In the genomic region with DNA sequence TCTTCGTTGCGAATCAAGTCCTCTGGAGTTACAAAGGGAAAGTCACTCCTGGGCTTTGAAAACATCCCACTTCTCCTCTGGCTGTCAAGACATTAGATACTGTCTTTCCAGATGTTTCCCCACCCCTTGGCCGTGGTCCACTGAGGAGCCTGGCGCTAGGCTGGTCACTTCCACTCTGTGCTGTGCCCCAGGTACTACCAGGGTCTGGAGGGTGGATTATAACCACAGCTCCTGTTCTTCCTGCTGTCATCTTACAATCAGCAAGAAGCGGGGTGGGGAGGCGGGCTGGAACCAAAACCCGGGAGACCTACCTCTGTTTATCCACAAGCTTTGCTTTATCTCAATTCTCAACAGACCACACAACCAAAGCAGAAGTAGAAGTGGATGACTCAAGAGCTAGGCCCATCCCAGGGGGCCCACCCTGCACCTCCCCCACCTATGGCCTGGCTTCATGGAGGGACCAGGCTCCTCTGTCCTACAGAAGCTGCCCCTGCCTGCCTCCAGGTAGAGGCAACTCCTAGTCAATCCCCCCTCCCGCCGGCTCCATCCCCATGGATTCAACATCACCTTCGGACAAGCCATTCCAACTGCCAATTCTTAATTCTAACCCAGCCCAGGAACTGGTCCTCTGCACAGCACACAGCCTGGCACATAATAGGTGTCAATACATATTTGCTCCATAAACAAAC, we compare ENCODE assay signal across 8 cellular contexts. TPM values are rescaled to one million over a fixed set of nuclear protein-coding genes. Genes with fewer than 3 reads are reported as not detected.
A peak's percentile ranks its signal among the peaks of the same experiment; 100 is the strongest.
DNase-seq lines count a peak whose midpoint lies in the region; ATAC-seq and TF ChIP-seq lines count a peak whose summit lies in the region.

No MANE protein-coding gene starts in this region.

- intact Hi-C loops in OCI-LY7 (cut with micrococcal nuclease; ENCODE audit: unreplicated experiment) = no loop called here
- intact Hi-C loops in psoas muscle (cut with DNase I) = loop anchor here in 1 of 2 donors (5.0 kb wide), 1 partner anchor 106 kb away; no protein-coding TSS in a partner anchor

- peaks cover 82% of the 10 kb centered on the region for H3K79me2 ChIP-seq in OCI-LY7 (ENCODE audit: insufficient read depth, low read depth, low read length)

- TF ChIP-seq CTCF in OCI-LY7 (conservative IDR thresholded peaks at IDR 0.05; ENCODE audit: low read length) (no peak), psoas muscle (IDR thresholded peaks at IDR 0.05) (no peak)

- no peaks in the 10 kb centered on the region for H3K9me2 ChIP-seq in OCI-LY7 (ENCODE audit: insufficient read depth, low read length)

- H3K36me3 ChIP-seq in OCI-LY7 (ENCODE audit: insufficient read depth, low read length) (peaks cover 10% of the 10 kb centered on the region), psoas muscle (ENCODE audit: insufficient read depth in 1 of 2, low read depth in 1 of 2) (no peaks in the 10 kb centered on the region)

- no peak overlapping the region for H2AFZ ChIP-seq in OCI-LY7 (ENCODE audit: low read length)

- DNase-seq in GF-D8 (lab: John Stamatoyannopoulos, UW) (peak; percentile 83), OCI-LY7 (ENCODE audit: low spot score) (peak; percentile 50), psoas muscle (peak in 1 of 2 donors; percentile 56), AML-193 (lab: John Stamatoyannopoulos, UW) (no peak), epidermal melanocyte (ENCODE audit: insufficient read length, low spot score) (no peak), ecto neural progenitor cell (ENCODE audit: low spot score) (no peak), NCI-H1105 (lab: John Stamatoyannopoulos, UW) (no peak)

- no peaks in the 10 kb centered on the region for H3K9me3 ChIP-seq in OCI-LY7 (ENCODE audit: low read length)
- no peaks in the 10 kb centered on the region for H3K9me3 ChIP-seq in psoas muscle

- 61 to 68% (median 66%) methylated on average over 10 of the region's 10 CpGs for WGBS in psoas muscle, 3 donors

- no peaks in the 10 kb centered on the region for H3K27me3 ChIP-seq in psoas muscle (ENCODE audit: insufficient read depth in 3 of 3, low read length in 2 of 3)

- ATAC-seq in psoas muscle = no peak

- peak overlapping the region; percentile 40 for H3K4me3 ChIP-seq in OCI-LY7 (ENCODE audit: low read depth, low read length, poor library complexity, severe bottlenecking)
- peak overlapping the region; percentile 22 for H3K4me3 ChIP-seq in psoas muscle

- POLR2A ChIA-PET in OCI-LY7 (lab: Charles Lee) = no interaction called here

- CTCF ChIA-PET in OCI-LY7 (lab: Charles Lee; ENCODE audit: unreplicated experiment) = no interaction called here

- BruUV-seq in OCI-LY7 (replicated peaks; lab: Mats Ljungman, UMichigan) = no TSS peak

- H3K4me1 ChIP-seq in OCI-LY7 (ENCODE audit: insufficient read depth, low read length, poor library complexity, severe bottlenecking) = peaks cover 92% of the 10 kb centered on the region
- H3K4me1 ChIP-seq in psoas muscle = peaks cover 86% of the 10 kb centered on the region

- no peaks in the 10 kb centered on the region for H4K20me1 ChIP-seq in OCI-LY7 (ENCODE audit: insufficient read depth, low read length)

- H3K27ac ChIP-seq in OCI-LY7 (ENCODE audit: low read depth, low read length, poor library complexity, severe bottlenecking) (peak overlapping the region; percentile 90), cingulate gyrus (ENCODE audit: low read depth, low read length) (peak overlapping the region; percentile 89), psoas muscle (peak overlapping the region; percentile 75)

- peak overlapping the region; percentile 81 for H3K4me2 ChIP-seq in OCI-LY7 (ENCODE audit: low read length)

RNA-seq across cellular contexts. Expression of gene SMAD7, which starts 17.8 kb away (rescaled TPM):
- total RNA-seq in OCI-LY7 (2014; rRNA removed; shearing (Covaris generic)) = 13.5 and 15.1 TPM in 2 replicates
- total RNA-seq in OCI-LY7 (2022) (2.9 and 3.2 TPM in 2 replicates), psoas muscle (10 to 100 TPM in 2 of 4 donors, 1 to 10 TPM in 2; 8.4 to 14.7 (median 10.4) TPM)
- polyA plus RNA-seq in psoas muscle = 1 to 10 TPM; 5.4 to 6.1 (median 5.8) TPM

Comparison
In these comparisons a context has a peak if more than half of its experiments do, and no peak if none do; other contexts are left out.
1. DNase-seq: peak in GF-D8 (single experiment) and OCI-LY7 (single experiment); none in AML-193 (0 of 2), epidermal melanocyte (single experiment), ecto neural progenitor cell (single experiment) and NCI-H1105 (single experiment).
2. Peak in every context shown above with its lines, with median percentiles within 50 percentile points of each other: H3K27ac ChIP-seq.